ENCODE assay signal across 19 cellular contexts in genomic region chr1:27966402-27967105, GRCh38. TPM values are rescaled to one million over a fixed set of nuclear protein-coding genes. Genes with fewer than 3 reads are reported as not detected.
DNase-seq lines count a peak whose midpoint lies in the region; ATAC-seq and TF ChIP-seq lines count a peak whose summit lies in the region.
"Had no signal": no experiment of that assay in that cellular context is flagged by ENCODE, and none has a peak within 500 bp of the region (broad histone marks: within the 10 kb centered on the region; RNA-seq: fewer than 3 reads in every experiment).

No MANE protein-coding gene starts in this region.

- H3K36me3 ChIP-seq in smooth muscle cell (ENCODE audit: low read depth) (no peaks in the 10 kb centered on the region), tibial nerve (peaks cover 0 to 61% (median 10%) of the 10 kb centered on the region in 3 donors)

- H3K4me3 ChIP-seq in smooth muscle cell: no peak overlapping the region
- H3K4me3 ChIP-seq in tibial nerve: no peak overlapping the region
- H3K4me3 ChIP-seq: A549, thoracic aorta had no signal

- no peak for DNase-seq in activated CD4-positive, alpha-beta T cell treated with anti-CD3 and anti-CD28 coated beads for 36 hours
- DNase-seq in activated CD4-positive, alpha-beta T cell treated with anti-CD3 and anti-CD28 coated beads for 1 hour: no peak
- peak; percentile 63 for DNase-seq in M059J (ENCODE audit: low read depth)
- peak; percentile 34 for DNase-seq in glomerular visceral epithelial cell (ENCODE audit: extremely low spot score)
- DNase-seq in smooth muscle cell (lab: John Stamatoyannopoulos, UW; ENCODE audit: unreplicated experiment): no peak
- DNase-seq in NCI-H1092 (lab: John Stamatoyannopoulos, UW): no peak
- DNase-seq in tibial nerve (ENCODE audit: low spot score in 2 of 2): no peak
- DNase-seq: activated CD8-positive, alpha-beta memory T cell treated with anti-CD3 and anti-CD28 coated beads, Interleukin-2, amount 50 U/mL, for 48 hours; caudate nucleus; CD4-positive, alpha-beta memory T cell; effector CD8-positive, alpha-beta T cell; NCI-H1436 treated with DMSO at 0.1 percent for 48 hours; NCI-H226; nephron progenitor cell; SIG-M5; stimulated activated CD4-positive, alpha-beta T cell treated with anti-CD3 and anti-CD28 coated beads, Interleukin-1b, Interleukin-23, amount 100 ng/mL, for 48 hours had no signal

- no peaks in the 10 kb centered on the region for H3K9me3 Mint-ChIP-seq in activated CD4-positive, alpha-beta T cell treated with anti-CD3 and anti-CD28 coated beads for 36 hours (ENCODE audit: low read depth)
- H3K9me3 Mint-ChIP-seq: CD4-positive, alpha-beta memory T cell; nephron progenitor cell had no signal

- intact Hi-C loops in activated CD4-positive, alpha-beta T cell treated with anti-CD3 and anti-CD28 coated beads for 36 hours (cut with DNase I, micrococcal nuclease): no loop called here

- H3K4me1 ChIP-seq in smooth muscle cell (ENCODE audit: low read depth): no peaks in the 10 kb centered on the region
- peaks cover 0 to 20% (median 2%) of the 10 kb centered on the region in 4 donors for H3K4me1 ChIP-seq in tibial nerve

- no peak for ATAC-seq in activated CD4-positive, alpha-beta T cell treated with anti-CD3 and anti-CD28 coated beads for 36 hours
- no peak for ATAC-seq in GM21576 (IDR thresholded peaks at IDR 0.05; ENCODE audit: unreplicated experiment)
- ATAC-seq: A549 had no signal

- CTCF ChIA-PET in activated CD4-positive, alpha-beta T cell treated with anti-CD3 and anti-CD28 coated beads for 36 hours (lab: Charles Lee): interaction anchor here (0.6 to 1.2 kb wide), 3 partner anchors 12 to 26 kb away, joined by 3 read pairs; no protein-coding TSS in a partner anchor

- POLR2A ChIA-PET in activated CD4-positive, alpha-beta T cell treated with anti-CD3 and anti-CD28 coated beads for 36 hours (lab: Charles Lee): no interaction called here

- H3F3A ChIP-seq in smooth muscle cell (ENCODE audit: low read depth): peaks cover 7% of the 10 kb centered on the region

- TF ChIP-seq POLR2A in tibial nerve (IDR thresholded peaks at IDR 0.05): no peak

- H3K9me3 ChIP-seq in smooth muscle cell (replicated peaks; ENCODE audit: low read depth) (no peaks in the 10 kb centered on the region), tibial nerve (no peaks in the 10 kb centered on the region)
- H3K9me3 ChIP-seq: A549, thoracic aorta had no signal

- H3K27ac ChIP-seq in smooth muscle cell (ENCODE audit: low read depth): peak overlapping the region; percentile 52
- no peak overlapping the region for H3K27ac ChIP-seq in tibial nerve
- H3K27ac ChIP-seq: A549, thoracic aorta had no signal

- H3K4me2 ChIP-seq in smooth muscle cell: no peak overlapping the region
- H3K4me2 ChIP-seq: A549 had no signal

- no peak for TF ChIP-seq EP300 in tibial nerve (IDR thresholded peaks at IDR 0.05)

- peak overlapping the region; percentile 51 for H3K27ac Mint-ChIP-seq in activated CD4-positive, alpha-beta T cell treated with anti-CD3 and anti-CD28 coated beads for 36 hours
- H3K27ac Mint-ChIP-seq: nephron progenitor cell had no signal

- H3K79me2 ChIP-seq in smooth muscle cell (ENCODE audit: low read depth): no peaks in the 10 kb centered on the region

- H3K4me1 Mint-ChIP-seq in activated CD4-positive, alpha-beta T cell treated with anti-CD3 and anti-CD28 coated beads for 36 hours: peaks cover 24% of the 10 kb centered on the region

- H2AFZ ChIP-seq in smooth muscle cell (ENCODE audit: low read depth): no peak overlapping the region

- no peaks in the 10 kb centered on the region for H3K27me3 ChIP-seq in smooth muscle cell (ENCODE audit: low read depth)
- no peaks in the 10 kb centered on the region for H3K27me3 ChIP-seq in tibial nerve

- no peak overlapping the region for H3K9ac ChIP-seq in smooth muscle cell (ENCODE audit: low read depth)

- no peak for TF ChIP-seq CTCF in smooth muscle cell (IDR thresholded peaks at IDR 0.05; ENCODE audit: borderline replicate concordance, insufficient read depth, poor library complexity, severe bottlenecking)
- TF ChIP-seq CTCF in tibial nerve (IDR thresholded peaks at IDR 0.05): no peak

- H3K27me3 Mint-ChIP-seq in activated CD4-positive, alpha-beta T cell treated with anti-CD3 and anti-CD28 coated beads for 36 hours: no peaks in the 10 kb centered on the region
- H3K27me3 Mint-ChIP-seq: CD4-positive, alpha-beta memory T cell had no signal

- 84% methylated on average over 24 of the region's 24 CpGs for WGBS in smooth muscle cell (ENCODE audit: low lambda C conversion rate)
- WGBS in tibial nerve, 2 donors: 92 to 93% methylated on average over 21 of the region's 24 CpGs

- no peaks in the 10 kb centered on the region for H4K20me1 ChIP-seq in smooth muscle cell (ENCODE audit: low read depth)

- H3K36me3 Mint-ChIP-seq in activated CD4-positive, alpha-beta T cell treated with anti-CD3 and anti-CD28 coated beads for 36 hours (ENCODE audit: low read depth): peaks cover 3% of the 10 kb centered on the region

- H3K4me3 Mint-ChIP-seq in activated CD4-positive, alpha-beta T cell treated with anti-CD3 and anti-CD28 coated beads for 36 hours: no peak overlapping the region
- H3K4me3 Mint-ChIP-seq: CD4-positive, alpha-beta memory T cell; nephron progenitor cell had no signal

RNA-seq across cellular contexts. Expression of gene XKR8, which starts 6.8 kb away (rescaled TPM):
- total RNA-seq in activated CD4-positive, alpha-beta T cell treated with anti-CD3 and anti-CD28 coated beads for 36 hours: 1 to 10 TPM; 4.2 to 6.0 TPM
- 1.7 and 3.4 TPM in 2 replicates for total RNA-seq in M059J (2014; rRNA removed; shearing (Covaris generic))
- total RNA-seq in smooth muscle cell (10.7 and 11.6 TPM in 2 replicates), tibial nerve (1 to 10 TPM; 5.1 to 7.5 (median 7.3) TPM)
- 16.3 and 19.4 TPM in 2 replicates for polyA plus RNA-seq in smooth muscle cell

RNA-seq across cellular contexts. Expression of gene SMPDL3B, which starts 31.8 kb away (rescaled TPM):
- under 1 TPM; 0.53 to 0.55 TPM for total RNA-seq in activated CD4-positive, alpha-beta T cell treated with anti-CD3 and anti-CD28 coated beads for 36 hours
- 0.10 and 1.1 TPM in 2 replicates for total RNA-seq in M059J (2014; rRNA removed; shearing (Covaris generic))
- total RNA-seq in smooth muscle cell (1.3 TPM in 1 of 2 replicates, not detected in the other), tibial nerve (not detected)
- polyA plus RNA-seq in smooth muscle cell: 0.41 and 1.7 TPM in 2 replicates
- total RNA-seq: CD4-positive, alpha-beta memory T cell; thoracic aorta had no signal
- polyA plus RNA-seq: CD4-positive, alpha-beta memory T cell had no signal

RNA-seq across cellular contexts. Expression of gene RPA2, which starts 52.2 kb away (rescaled TPM):
- total RNA-seq in activated CD4-positive, alpha-beta T cell treated with anti-CD3 and anti-CD28 coated beads for 36 hours: 10 to 100 TPM; 70.2 to 72.8 TPM
- 110 and 111 TPM in 2 replicates for total RNA-seq in M059J (2014; rRNA removed; shearing (Covaris generic))
- 28.1 and 39.5 TPM in 2 replicates for total RNA-seq in smooth muscle cell
- 27.0 and 38.5 TPM in 2 replicates for polyA plus RNA-seq in smooth muscle cell
- total RNA-seq in tibial nerve: 10 to 100 TPM; 16.7 to 37.4 (median 26.1) TPM

Comparison
In these comparisons a context has a peak if more than half of its experiments do, and no peak if none do; other contexts are left out.
1. DNase-seq: peak in M059J (single experiment) and glomerular visceral epithelial cell (single experiment); none in activated CD4-positive, alpha-beta T cell treated with anti-CD3 and anti-CD28 coated beads for 36 hours (single experiment), activated CD4-positive, alpha-beta T cell treated with anti-CD3 and anti-CD28 coated beads for 1 hour (single experiment), smooth muscle cell (single experiment), NCI-H1092 (single experiment) and tibial nerve (0 of 2).